8 cellular contexts compared by ENCODE assay signal in the genomic region with DNA sequence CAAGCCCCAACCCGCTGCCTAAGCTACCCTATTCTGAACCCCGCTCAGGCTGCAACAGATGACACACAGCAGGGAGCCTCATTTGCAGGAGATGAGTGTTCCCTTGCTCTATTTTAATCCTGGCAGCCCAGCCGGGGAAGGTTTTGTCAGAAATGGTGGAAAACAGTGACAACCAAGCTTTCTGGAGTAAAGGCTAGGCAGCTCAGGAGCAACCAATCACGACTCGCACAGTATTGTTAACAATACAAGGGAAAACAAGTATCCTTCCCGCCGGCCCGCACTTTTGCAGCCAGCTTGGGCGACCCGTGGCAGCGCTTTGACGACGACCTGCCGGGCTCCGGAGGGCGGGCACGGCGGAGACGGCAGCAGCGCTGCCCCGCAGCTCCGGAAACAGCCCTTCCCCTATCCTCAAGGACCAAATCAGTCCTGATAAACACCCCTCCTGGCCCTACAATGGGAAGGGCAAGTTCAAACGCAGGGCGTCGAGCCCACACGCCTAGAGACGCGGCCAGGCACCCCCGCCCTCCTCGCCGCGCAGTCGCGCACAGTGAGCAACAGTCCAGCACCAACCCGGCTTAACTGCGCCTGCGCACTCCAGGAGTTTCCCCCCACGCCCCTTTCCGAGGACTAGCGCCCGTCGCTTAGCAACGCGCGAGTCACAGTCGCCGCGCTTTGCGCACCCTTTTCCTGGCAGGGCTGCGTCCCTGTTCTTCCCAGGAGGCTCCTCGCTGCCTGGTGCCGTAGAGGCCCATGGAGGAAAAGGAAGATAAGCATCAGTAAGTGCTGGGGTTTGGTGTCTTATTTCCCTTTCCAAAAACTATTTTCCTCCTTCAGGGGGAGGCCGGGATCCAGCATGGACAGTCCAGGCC.
DNase-seq lines count a peak whose midpoint lies in the region; ATAC-seq and TF ChIP-seq lines count a peak whose summit lies in the region.

No MANE protein-coding gene starts in this region.

- no peaks in the 10 kb centered on the region for H3K27me3 ChIP-seq in DND-41 (ENCODE audit: insufficient read depth, low read length, poor library complexity)

- H3K4me3 ChIP-seq in DND-41 (ENCODE audit: low read depth in 1 of 2, low read length in 2 of 2) (peak overlapping the region; percentile 21 to 63; a peak in 3 of 4 replicates), LNCaP clone FGC (ENCODE audit: low read depth, low read length) (peak overlapping the region; percentile 49)

- H4K20me1 ChIP-seq in DND-41 (ENCODE audit: insufficient read depth, low read length) = no peaks in the 10 kb centered on the region

- no peak for TF ChIP-seq CTCF in DND-41 (IDR thresholded peaks at IDR 0.05; ENCODE audit: borderline replicate concordance, extremely low read depth, low read length, poor library complexity, severe bottlenecking)
- no peak for TF ChIP-seq CTCF in LNCaP clone FGC (IDR thresholded peaks at IDR 0.05; ENCODE audit: control insufficient read depth, extremely low read depth, insufficient read depth)
- no peak for TF ChIP-seq CTCF in RWPE1 (conservative IDR thresholded peaks at IDR 0.05; ENCODE audit: low read depth)

- POLR2A ChIA-PET in RWPE1 (lab: Yijun Ruan, JAX; ENCODE audit: low non-redundant PET) = interaction anchor here (0.5 to 0.6 kb wide), 2 partner anchors 37 to 841 kb away, joined by 3 to 6 read pairs; no protein-coding TSS in a partner anchor
- POLR2A ChIA-PET in naive thymus-derived CD8-positive, alpha-beta T cell (lab: Charles Lee) = no interaction called here

- H3K9me3 Mint-ChIP-seq in naive thymus-derived CD8-positive, alpha-beta T cell = peaks cover 0 to 4% (median 0%) of the 10 kb centered on the region in 9 donors
- peaks cover 4% of the 10 kb centered on the region for H3K9me3 Mint-ChIP-seq in stimulated activated memory B cell treated with anti-CD40 and anti-IgM and Interleukin-4, amounts not matched to agents 10 μg/mL and 1 μg/mL and 100 μg/mL, for 72 hours

- H3K27ac Mint-ChIP-seq in naive thymus-derived CD8-positive, alpha-beta T cell = peak overlapping the region; percentile 52 to 94 (median 84)
- H3K27ac Mint-ChIP-seq in stimulated activated memory B cell treated with anti-CD40 and anti-IgM and Interleukin-4, amounts not matched to agents 10 μg/mL and 1 μg/mL and 100 μg/mL, for 72 hours = peak overlapping the region; percentile 71

- peak overlapping the region; percentile 83 to 96 (median 91) for H3K4me3 Mint-ChIP-seq in naive thymus-derived CD8-positive, alpha-beta T cell
- peak overlapping the region; percentile 86 for H3K4me3 Mint-ChIP-seq in stimulated activated memory B cell treated with anti-CD40 and anti-IgM and Interleukin-4, amounts not matched to agents 10 μg/mL and 1 μg/mL and 100 μg/mL, for 72 hours

- H3K4me1 Mint-ChIP-seq in naive thymus-derived CD8-positive, alpha-beta T cell = peaks cover 3 to 15% (median 13%) of the 10 kb centered on the region in 4 donors
- H3K4me1 Mint-ChIP-seq in stimulated activated memory B cell treated with anti-CD40 and anti-IgM and Interleukin-4, amounts not matched to agents 10 μg/mL and 1 μg/mL and 100 μg/mL, for 72 hours = peaks cover 18% of the 10 kb centered on the region

- ATAC-seq in DND-41 (ENCODE audit: insufficient read depth, low read depth) = peak; percentile 98
- ATAC-seq in naive thymus-derived CD8-positive, alpha-beta T cell = peak; percentile 97 to 98
- ATAC-seq in stimulated activated memory B cell treated with anti-CD40 and anti-IgM and Interleukin-4, amounts not matched to agents 10 μg/mL and 1 μg/mL and 100 μg/mL, for 72 hours = peak; percentile 97

- H3K4me1 ChIP-seq in DND-41 (ENCODE audit: insufficient read depth, low read length) = peaks cover 20% of the 10 kb centered on the region

- CTCF ChIA-PET in RWPE1 (lab: Yijun Ruan, JAX) = interaction anchor here (0.6 kb wide), 2 partner anchors 17 to 245 kb away, joined by 4 to 6 read pairs; no protein-coding TSS in a partner anchor

- H3K9me3 ChIP-seq in DND-41 (ENCODE audit: insufficient read depth, low read length, severe bottlenecking) = no peaks in the 10 kb centered on the region

- H3K4me2 ChIP-seq in DND-41 (ENCODE audit: insufficient read depth, low read length) = peak overlapping the region; percentile 77

- H3K9ac ChIP-seq in DND-41 (ENCODE audit: low read depth, low read length) = peak overlapping the region; percentile 59

- H3K27ac ChIP-seq in DND-41 (ENCODE audit: low read length) = peak overlapping the region; percentile 64
- peak overlapping the region; percentile 92 for H3K27ac ChIP-seq in RWPE1

- peaks cover 7 to 25% (median 15%) of the 10 kb centered on the region in 5 donors for H3K27me3 Mint-ChIP-seq in naive thymus-derived CD8-positive, alpha-beta T cell
- H3K27me3 Mint-ChIP-seq in stimulated activated memory B cell treated with anti-CD40 and anti-IgM and Interleukin-4, amounts not matched to agents 10 μg/mL and 1 μg/mL and 100 μg/mL, for 72 hours = peaks cover 8% of the 10 kb centered on the region

- DNase-seq in DND-41 = peak; percentile 95
- peak; percentile 96 for DNase-seq in H4 (ENCODE audit: low spot score)
- DNase-seq in LNCaP clone FGC (ENCODE audit: low read depth) = peak; percentile 63
- peak; percentile 96 for DNase-seq in RWPE1 (ENCODE audit: low spot score)
- peak; percentile 76 for DNase-seq in activated effector memory CD4-positive, alpha-beta T cell treated with Interleukin-2 at 50 U/mL for 16 hours
- peak; percentile 94 for DNase-seq in fibroblast of peridontal ligament (ENCODE audit: extremely low read depth)
- peak; percentile 75 to 95 (median 84) for DNase-seq in naive thymus-derived CD8-positive, alpha-beta T cell

- H2AFZ ChIP-seq in DND-41 (ENCODE audit: low read depth, low read length) = peak overlapping the region; percentile 85

- H3K79me2 ChIP-seq in DND-41 (ENCODE audit: insufficient read depth, low read length) = no peaks in the 10 kb centered on the region

- H3K36me3 Mint-ChIP-seq in naive thymus-derived CD8-positive, alpha-beta T cell = peaks cover 0 to 6% (median 0%) of the 10 kb centered on the region in 3 donors
- H3K36me3 Mint-ChIP-seq in stimulated activated memory B cell treated with anti-CD40 and anti-IgM and Interleukin-4, amounts not matched to agents 10 μg/mL and 1 μg/mL and 100 μg/mL, for 72 hours = no peaks in the 10 kb centered on the region

- no peaks in the 10 kb centered on the region for H3K36me3 ChIP-seq in DND-41 (ENCODE audit: insufficient read depth, low read length)

Comparison
In these comparisons a context has a peak if more than half of its experiments do, and no peak if none do; other contexts are left out.
1. Peak in every context shown above with its lines: DNase-seq, ATAC-seq, H3K4me3 ChIP-seq and H3K27ac ChIP-seq.